Comparison of ENCODE assay signal across 17 cellular contexts in the genomic region with DNA sequence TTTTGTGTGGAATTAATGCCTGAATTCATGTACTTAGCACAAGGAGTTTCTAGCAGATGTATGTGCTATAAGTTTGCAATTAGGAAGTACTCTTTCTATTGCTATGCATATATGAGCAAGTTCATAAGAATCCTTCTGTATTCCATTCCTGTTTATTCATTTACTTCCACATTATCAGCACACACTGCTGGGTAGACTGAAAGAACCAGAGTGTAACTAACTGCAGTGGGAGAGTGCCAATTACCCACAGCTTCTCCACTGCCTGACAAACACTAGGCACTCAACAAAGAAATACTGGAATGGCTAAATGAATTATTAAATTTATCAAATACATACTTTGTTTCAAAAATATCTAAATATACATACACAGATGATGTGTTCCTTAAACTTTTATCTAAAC.
"Had no signal": no experiment of that assay in that cellular context is flagged by ENCODE, and none has a peak within 500 bp of the region (broad histone marks: within the 10 kb centered on the region; RNA-seq: fewer than 3 reads in every experiment).

No MANE protein-coding gene starts in this region.

- H3K27me3 ChIP-seq: brain microvascular endothelial cell, neutrophil, upper lobe of left lung had no signal

- DNase-seq: activated CD4-positive, alpha-beta memory T cell treated with anti-CD3 and anti-CD28 coated beads, Interleukin-2, amount 10 ng/mL, durations not matched to agents 7 days and 5 days; activated CD4-positive, alpha-beta T cell treated with anti-CD3 and anti-CD28 coated beads for 4 hours; activated gamma-delta T cell; activated naive CD8-positive, alpha-beta T cell treated with anti-CD3 and anti-CD28 coated beads for 36 hours; activated T-cell treated with anti-CD3 and anti-CD28 coated beads, Interleukin-2, amount 50 U/mL, for 72 hours; brain microvascular endothelial cell; cerebellar nuclear complex; effector memory CD4-positive, alpha-beta T cell; mesenchymal stem cell; natural killer cell; stimulated activated CD4-positive, alpha-beta T cell treated with anti-CD3 and anti-CD28 coated beads, Interleukin-15, amount 100 ng/mL, for 24 hours; stimulated activated CD4-positive, alpha-beta T cell treated with anti-CD3 and anti-CD28 coated beads, Interleukin-4, amount 100 ng/mL, for 1 hour; stimulated activated naive CD4-positive, alpha-beta T cell; SW 1271 had no signal

- H3K9me3 ChIP-seq: neutrophil, upper lobe of left lung had no signal

- H3K36me3 ChIP-seq: brain microvascular endothelial cell, neutrophil, upper lobe of left lung had no signal

- H3K27ac ChIP-seq: brain microvascular endothelial cell, neutrophil, skin epidermis, upper lobe of left lung had no signal

- H3K4me3 ChIP-seq: skin epidermis, upper lobe of left lung had no signal
